In genomic region chr1:180168786-180169640, GRCh38 we compare ENCODE assay signal across 8 cellular contexts. TPM values are rescaled to one million over a fixed set of nuclear protein-coding genes. Genes with fewer than 3 reads are reported as not detected.
DNase-seq lines count a peak whose midpoint lies in the region; ATAC-seq and TF ChIP-seq lines count a peak whose summit lies in the region.

No MANE protein-coding gene starts in this region.

- H3K4me3 ChIP-seq in AG04450 (ENCODE audit: low read depth, low read length) (no peak overlapping the region), GM12864 (ENCODE audit: low read depth, low read length) (no peak overlapping the region), PC-3 (ENCODE audit: low read length) (no peak overlapping the region), body of pancreas (no peak overlapping the region), right lobe of liver (no peak overlapping the region)

- DNase-seq in AG04450 (ENCODE audit: low read depth, low spot score) (no peak), GM12864 (ENCODE audit: low read depth) (no peak), PC-3 (peak; percentile 39), body of pancreas (peak; percentile 74 to 89 (median 88)), right lobe of liver (peak in 2 of 3 donors; percentile 53 to 59), hypothalamus (lab: John Stamatoyannopoulos, UW) (no peak)

- H3K9me3 ChIP-seq in AG04450 (ENCODE audit: control insufficient read depth, insufficient read depth, low read length) (no peaks in the 10 kb centered on the region; the same call in 1 of the 2 replicates), PC-3 (ENCODE audit: low read length) (no peaks in the 10 kb centered on the region), body of pancreas (no peaks in the 10 kb centered on the region), right lobe of liver (no peaks in the 10 kb centered on the region)

- H3K36me3 ChIP-seq in PC-3 (ENCODE audit: low read depth, low read length), result peaks cover 24% of the 10 kb centered on the region
- H3K36me3 ChIP-seq in body of pancreas (replicated peaks in 1 of 2; ENCODE audit: insufficient read depth in 1 of 2, low read depth in 2 of 2), result no peaks in the 10 kb centered on the region
- H3K36me3 ChIP-seq in right lobe of liver, result no peaks in the 10 kb centered on the region

- H3K27me3 ChIP-seq in AG04450 (ENCODE audit: control insufficient read depth, insufficient read depth, low read length), result no peaks in the 10 kb centered on the region
- no peaks in the 10 kb centered on the region for H3K27me3 ChIP-seq in PC-3 (ENCODE audit: low read length)
- no peaks in the 10 kb centered on the region for H3K27me3 ChIP-seq in body of pancreas
- peaks cover 0 to 4% of the 10 kb centered on the region in 2 donors for H3K27me3 ChIP-seq in right lobe of liver

- no TSS peak for BruUV-seq in PC-3 (replicated peaks; lab: Mats Ljungman, UMichigan)

- intact Hi-C loops in PC-3 (cut with micrococcal nuclease), result no loop called here
- intact Hi-C loops in body of pancreas (cut with DNase I), result no loop called here
- intact Hi-C loops in right lobe of liver (cut with DNase I), result no loop called here

- peaks cover 54% of the 10 kb centered on the region for H3K4me1 ChIP-seq in PC-3 (ENCODE audit: insufficient read depth, low read length)
- peaks cover 66% of the 10 kb centered on the region for H3K4me1 ChIP-seq in body of pancreas
- H3K4me1 ChIP-seq in right lobe of liver, result peaks cover 0 to 12% (median 0%) of the 10 kb centered on the region in 4 donors

- H4K20me1 ChIP-seq in PC-3 (ENCODE audit: low read length), result peaks cover 12% of the 10 kb centered on the region

- POLR2A ChIA-PET in AG04450 (lab: Yijun Ruan, JAX), result interaction anchor here (0.9 to 1.8 kb wide), 3 partner anchors 11 to 99 kb away, joined by 3 to 7 read pairs (median 3); partner anchors contain the start of gene QSOX1
- POLR2A ChIA-PET in PC-3 (lab: Charles Lee; ENCODE audit: unreplicated experiment), result no interaction called here

- WGBS in body of pancreas, 2 donors, result 31 to 34% methylated on average over 7 to 12 of the region's 12 CpGs
- WGBS in right lobe of liver (ENCODE audit: insufficient coverage, low coverage, low lambda C conversion rate, missing lambda C conversion rate), result 93% methylated on average over 4 of the region's 12 CpGs

- no peak for TF ChIP-seq POLR2A in body of pancreas (IDR thresholded peaks at IDR 0.05)
- TF ChIP-seq POLR2A in right lobe of liver (IDR thresholded peaks at IDR 0.05), result no peak

- H3K27ac ChIP-seq in AG04450 (ENCODE audit: low read depth, low read length) (peak overlapping the region; percentile 11), PC-3 (ENCODE audit: low read length) (peak overlapping the region; percentile 64), body of pancreas (peak overlapping the region; percentile 70 to 81 (median 74)), right lobe of liver (no peak overlapping the region)

- CTCF ChIA-PET in AG04450 (lab: Charles Lee), result interaction anchor here (0.6 to 3.2 kb wide), 11 partner anchors 9 to 354 kb away, joined by 3 to 22 read pairs (median 3); partner anchors contain the start of gene QSOX1
- CTCF ChIA-PET in PC-3 (lab: Charles Lee), result no interaction called here

- peak; percentile 72 for ATAC-seq in HG03039 (IDR thresholded peaks at IDR 0.05; ENCODE audit: unreplicated experiment)
- ATAC-seq in PC-3, result no peak
- peak; percentile 62 for ATAC-seq in body of pancreas
- peak; percentile 62 to 92 (median 88) for ATAC-seq in right lobe of liver
- ATAC-seq in GM18870 (IDR thresholded peaks at IDR 0.05; ENCODE audit: unreplicated experiment), result no peak

- no peak overlapping the region for H2AFZ ChIP-seq in PC-3 (ENCODE audit: low read length)

- H3K9me2 ChIP-seq in PC-3 (replicated peaks; ENCODE audit: low read length), result no peaks in the 10 kb centered on the region

- H3K79me2 ChIP-seq in PC-3 (ENCODE audit: low read length), result peaks cover 68% of the 10 kb centered on the region

- peak overlapping the region; percentile 51 for H3K4me2 ChIP-seq in PC-3 (ENCODE audit: low read length)

- TF ChIP-seq CTCF in AG04450 (IDR thresholded peaks at IDR 0.05; ENCODE audit: low read depth, low read length) (peak; percentile 54), GM12864 (IDR thresholded peaks at IDR 0.05; ENCODE audit: low read depth, low read length, missing control alignments) (peak; percentile 73), PC-3 (conservative IDR thresholded peaks at IDR 0.05; ENCODE audit: low read depth, low read length) (peak; percentile 54), body of pancreas (IDR thresholded peaks at IDR 0.05) (peak; percentile 13 to 76 (median 56)), right lobe of liver (IDR thresholded peaks at IDR 0.05) (peak; percentile 19 to 66 (median 50))

- H3K9ac ChIP-seq in PC-3 (ENCODE audit: low read length), result no peak overlapping the region

- H3F3A ChIP-seq in PC-3 (ENCODE audit: low read length, unreplicated experiment), result no peaks in the 10 kb centered on the region

RNA-seq across cellular contexts. Expression of gene QSOX1, which starts 14.3 kb away (rescaled TPM):
- 1,269 and 1,338 TPM in 2 replicates for polyA plus RNA-seq in AG04450 (2011; rRNA removed)
- polyA minus RNA-seq in AG04450 (2011; rRNA and poly(A)+ RNA removed), result 337 and 391 TPM in 2 replicates
- total RNA-seq in PC-3 (2014; rRNA removed) (192 and 237 TPM in 2 replicates), body of pancreas (100 to 1,000 TPM in 1 of 2 donors, 10 to 100 TPM in 1; 61.5 to 192 TPM), right lobe of liver (10 to 100 TPM; 25.0 to 68.4 (median 38.6) TPM)

Comparison
In these comparisons a context has a peak if more than half of its experiments do, and no peak if none do; other contexts are left out.
1. DNase-seq: peak in PC-3 (single experiment), body of pancreas (4 of 4) and right lobe of liver (2 of 3); none in AG04450 (single experiment), GM12864 (single experiment) and hypothalamus (0 of 51).
2. H3K27ac ChIP-seq: peak in AG04450 (single experiment), PC-3 (single experiment) and body of pancreas (4 of 4); none in right lobe of liver (0 of 3).
3. ATAC-seq: peak in HG03039 (single experiment), body of pancreas (single experiment) and right lobe of liver (4 of 4); none in PC-3 (single experiment) and GM18870 (single experiment).
4. Peak in every context shown above with its lines, with median percentiles within 50 percentile points of each other: CTCF ChIP-seq.